Comparison of ENCODE assay signal across 1 cellular context in the genomic region with DNA sequence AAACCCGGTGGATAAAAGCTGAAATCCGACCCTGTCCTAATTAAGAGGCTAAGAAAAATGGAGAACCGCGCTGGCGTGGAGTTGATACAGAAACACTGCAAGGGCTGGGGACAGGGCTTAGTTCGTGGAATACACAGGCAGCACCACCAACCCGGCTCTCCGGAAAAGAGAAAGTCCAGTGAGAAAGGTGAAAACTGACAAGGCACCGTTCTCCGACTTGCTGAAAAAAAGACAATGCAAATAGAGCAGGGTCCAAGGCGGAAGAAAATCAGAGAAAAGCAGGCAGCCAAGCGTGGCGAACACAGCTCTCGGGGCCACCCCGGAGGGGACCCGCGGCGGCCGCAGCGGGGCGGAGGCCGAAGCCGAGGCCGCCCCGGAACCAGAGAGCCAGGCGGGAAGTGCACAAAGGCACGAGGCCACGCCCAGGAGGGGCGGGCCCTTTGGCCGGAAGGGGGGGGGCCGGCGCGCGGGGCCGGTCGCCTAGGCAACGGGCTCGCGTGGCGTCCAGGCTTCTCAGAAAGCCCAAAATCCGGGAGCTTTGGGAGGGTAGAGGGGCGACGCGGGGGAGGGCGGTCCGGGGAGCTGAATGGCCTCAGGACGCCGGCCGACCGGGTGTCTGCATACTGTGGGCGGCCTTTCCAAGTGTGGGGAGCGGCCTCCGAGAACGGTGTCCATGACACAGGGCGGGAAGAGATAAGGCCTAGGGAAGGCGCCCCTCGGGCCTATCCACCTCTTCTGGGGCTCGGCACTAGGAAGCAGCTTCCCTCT.
A peak's percentile ranks its signal among the peaks of the same experiment; 100 is the strongest.
TF ChIP-seq lines count a peak whose summit lies in the region.

No MANE protein-coding gene starts in this region.

TF ChIP-seq in HepG2, 621 proteins besides CTCF, POLR2A, EP300 and RAD21 (continues in another document):
- TF ChIP-seq SALL1 (CRISPR knock-in tag; IDR thresholded peaks at IDR 0.05), result peak; percentile 41; the same call in 1 of the 2 replicates
- TF ChIP-seq KDM3A (CRISPR knock-in tag; IDR thresholded peaks at IDR 0.05; ENCODE audit: low read depth), result 0 out of 2 replicates have a peak, but pooled peaks have one; percentile 7
- TF ChIP-seq SP1 (IDR thresholded peaks at IDR 0.05), result no peak
- peak; percentile 78 for TF ChIP-seq SP1 (CRISPR knock-in tag; IDR thresholded peaks at IDR 0.05)
- peak; percentile 82 for TF ChIP-seq RFX3 (CRISPR knock-in tag; IDR thresholded peaks at IDR 0.05)
- TF ChIP-seq MYC (CRISPR knock-in tag; IDR thresholded peaks at IDR 0.05; ENCODE audit: borderline replicate concordance), result peak; percentile 67; the same call in 1 of the 2 replicates
- TF ChIP-seq SNAPC2 (CRISPR knock-in tag; IDR thresholded peaks at IDR 0.05), result 0 out of 2 replicates have a peak, but pooled peaks have one; percentile 54
- TF ChIP-seq, protein P1, sequence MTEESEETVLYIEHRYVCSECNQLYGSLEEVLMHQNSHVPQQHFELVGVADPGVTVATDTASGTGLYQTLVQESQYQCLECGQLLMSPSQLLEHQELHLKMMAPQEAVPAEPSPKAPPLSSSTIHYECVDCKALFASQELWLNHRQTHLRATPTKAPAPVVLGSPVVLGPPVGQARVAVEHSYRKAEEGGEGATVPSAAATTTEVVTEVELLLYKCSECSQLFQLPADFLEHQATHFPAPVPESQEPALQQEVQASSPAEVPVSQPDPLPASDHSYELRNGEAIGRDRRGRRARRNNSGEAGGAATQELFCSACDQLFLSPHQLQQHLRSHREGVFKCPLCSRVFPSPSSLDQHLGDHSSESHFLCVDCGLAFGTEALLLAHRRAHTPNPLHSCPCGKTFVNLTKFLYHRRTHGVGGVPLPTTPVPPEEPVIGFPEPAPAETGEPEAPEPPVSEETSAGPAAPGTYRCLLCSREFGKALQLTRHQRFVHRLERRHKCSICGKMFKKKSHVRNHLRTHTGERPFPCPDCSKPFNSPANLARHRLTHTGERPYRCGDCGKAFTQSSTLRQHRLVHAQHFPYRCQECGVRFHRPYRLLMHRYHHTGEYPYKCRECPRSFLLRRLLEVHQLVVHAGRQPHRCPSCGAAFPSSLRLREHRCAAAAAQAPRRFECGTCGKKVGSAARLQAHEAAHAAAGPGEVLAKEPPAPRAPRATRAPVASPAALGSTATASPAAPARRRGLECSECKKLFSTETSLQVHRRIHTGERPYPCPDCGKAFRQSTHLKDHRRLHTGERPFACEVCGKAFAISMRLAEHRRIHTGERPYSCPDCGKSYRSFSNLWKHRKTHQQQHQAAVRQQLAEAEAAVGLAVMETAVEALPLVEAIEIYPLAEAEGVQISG (CRISPR knock-in tag; IDR thresholded peaks at IDR 0.05), result peak; percentile 43
- TF ChIP-seq HOXA5 (CRISPR knock-in tag; IDR thresholded peaks at IDR 0.05), result peak; percentile 34; the same call in 1 of the 2 replicates
- no peak for TF ChIP-seq NR3C1 (CRISPR knock-in tag; IDR thresholded peaks at IDR 0.05)
- TF ChIP-seq, protein P2, sequence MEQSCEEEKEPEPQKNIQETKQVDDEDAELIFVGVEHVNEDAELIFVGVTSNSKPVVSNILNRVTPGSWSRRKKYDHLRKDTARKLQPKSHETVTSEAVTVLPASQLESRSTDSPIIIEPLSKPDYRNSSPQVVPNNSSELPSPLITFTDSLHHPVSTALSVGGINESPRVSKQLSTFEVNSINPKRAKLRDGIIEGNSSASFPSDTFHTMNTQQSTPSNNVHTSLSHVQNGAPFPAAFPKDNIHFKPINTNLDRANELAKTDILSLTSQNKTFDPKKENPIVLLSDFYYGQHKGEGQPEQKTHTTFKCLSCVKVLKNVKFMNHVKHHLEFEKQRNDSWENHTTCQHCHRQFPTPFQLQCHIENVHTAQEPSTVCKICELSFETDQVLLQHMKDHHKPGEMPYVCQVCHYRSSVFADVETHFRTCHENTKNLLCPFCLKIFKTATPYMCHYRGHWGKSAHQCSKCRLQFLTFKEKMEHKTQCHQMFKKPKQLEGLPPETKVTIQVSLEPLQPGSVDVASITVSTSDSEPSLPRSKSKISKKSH (CRISPR knock-in tag; IDR thresholded peaks at IDR 0.05; ENCODE audit: borderline replicate concordance), result 0 out of 2 replicates have a peak, but pooled peaks have one; percentile 32
- TF ChIP-seq, protein P3, sequence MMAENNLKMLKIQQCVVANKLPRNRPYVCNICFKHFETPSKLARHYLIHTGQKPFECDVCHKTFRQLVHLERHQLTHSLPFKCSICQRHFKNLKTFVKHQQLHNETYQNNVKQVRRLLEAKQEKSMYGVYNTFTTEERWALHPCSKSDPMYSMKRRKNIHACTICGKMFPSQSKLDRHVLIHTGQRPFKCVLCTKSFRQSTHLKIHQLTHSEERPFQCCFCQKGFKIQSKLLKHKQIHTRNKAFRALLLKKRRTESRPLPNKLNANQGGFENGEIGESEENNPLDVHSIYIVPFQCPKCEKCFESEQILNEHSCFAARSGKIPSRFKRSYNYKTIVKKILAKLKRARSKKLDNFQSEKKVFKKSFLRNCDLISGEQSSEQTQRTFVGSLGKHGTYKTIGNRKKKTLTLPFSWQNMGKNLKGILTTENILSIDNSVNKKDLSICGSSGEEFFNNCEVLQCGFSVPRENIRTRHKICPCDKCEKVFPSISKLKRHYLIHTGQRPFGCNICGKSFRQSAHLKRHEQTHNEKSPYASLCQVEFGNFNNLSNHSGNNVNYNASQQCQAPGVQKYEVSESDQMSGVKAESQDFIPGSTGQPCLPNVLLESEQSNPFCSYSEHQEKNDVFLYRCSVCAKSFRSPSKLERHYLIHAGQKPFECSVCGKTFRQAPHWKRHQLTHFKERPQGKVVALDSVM (CRISPR knock-in tag; IDR thresholded peaks at IDR 0.05), result peak; percentile 73
- no peak for TF ChIP-seq ZC3H4 (CRISPR knock-in tag; IDR thresholded peaks at IDR 0.05; ENCODE audit: borderline replicate concordance)
- no peak for TF ChIP-seq KAT7 (CRISPR knock-in tag; IDR thresholded peaks at IDR 0.05; ENCODE audit: borderline replicate concordance)
- TF ChIP-seq MIER3 (CRISPR knock-in tag; IDR thresholded peaks at IDR 0.05; ENCODE audit: borderline replicate concordance), result 0 out of 2 replicates have a peak, but pooled peaks have one; percentile 16
- TF ChIP-seq, protein P4, sequence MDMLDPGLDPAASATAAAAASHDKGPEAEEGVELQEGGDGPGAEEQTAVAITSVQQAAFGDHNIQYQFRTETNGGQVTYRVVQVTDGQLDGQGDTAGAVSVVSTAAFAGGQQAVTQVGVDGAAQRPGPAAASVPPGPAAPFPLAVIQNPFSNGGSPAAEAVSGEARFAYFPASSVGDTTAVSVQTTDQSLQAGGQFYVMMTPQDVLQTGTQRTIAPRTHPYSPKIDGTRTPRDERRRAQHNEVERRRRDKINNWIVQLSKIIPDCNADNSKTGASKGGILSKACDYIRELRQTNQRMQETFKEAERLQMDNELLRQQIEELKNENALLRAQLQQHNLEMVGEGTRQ (IDR thresholded peaks at IDR 0.05; ENCODE audit: low read depth, low read length), result no peak
- TF ChIP-seq, protein P4 (CRISPR knock-in tag; IDR thresholded peaks at IDR 0.05; ENCODE audit: borderline replicate concordance), result no peak
- 0 out of 2 replicates have a peak, but pooled peaks have one; percentile 24 for TF ChIP-seq KLF12 (CRISPR knock-in tag; IDR thresholded peaks at IDR 0.05; ENCODE audit: borderline replicate concordance)
- peak; percentile 76; the same call in 1 of the 2 replicates for TF ChIP-seq KDM5A (IDR thresholded peaks at IDR 0.05; ENCODE audit: borderline replicate concordance, low read length)
- peak; percentile 74; the same call in 1 of the 2 replicates for TF ChIP-seq ZC3H13 (CRISPR knock-in tag; IDR thresholded peaks at IDR 0.05)
- no peak for TF ChIP-seq ZNF234 (CRISPR knock-in tag; conservative IDR thresholded peaks at IDR 0.05)
- TF ChIP-seq ASH2L (IDR thresholded peaks at IDR 0.05; ENCODE audit: insufficient read length, low read depth, low read length), result peak; percentile 83
- peak; percentile 83 for TF ChIP-seq RBFOX2 (IDR thresholded peaks at IDR 0.05; ENCODE audit: low read depth, low read length)
- 0 out of 2 replicates have a peak, but pooled peaks have one; percentile 10 for TF ChIP-seq ZSCAN20 (CRISPR knock-in tag; IDR thresholded peaks at IDR 0.05; ENCODE audit: borderline replicate concordance)
- peak; percentile 49 for TF ChIP-seq RBM39 (IDR thresholded peaks at IDR 0.05; ENCODE audit: low read depth, low read length, poor library complexity, severe bottlenecking)
- 0 out of 2 replicates have a peak, but pooled peaks have one; percentile 78 for TF ChIP-seq BORCS8-MEF2B (CRISPR knock-in tag; IDR thresholded peaks at IDR 0.05)
- TF ChIP-seq, protein P5, sequence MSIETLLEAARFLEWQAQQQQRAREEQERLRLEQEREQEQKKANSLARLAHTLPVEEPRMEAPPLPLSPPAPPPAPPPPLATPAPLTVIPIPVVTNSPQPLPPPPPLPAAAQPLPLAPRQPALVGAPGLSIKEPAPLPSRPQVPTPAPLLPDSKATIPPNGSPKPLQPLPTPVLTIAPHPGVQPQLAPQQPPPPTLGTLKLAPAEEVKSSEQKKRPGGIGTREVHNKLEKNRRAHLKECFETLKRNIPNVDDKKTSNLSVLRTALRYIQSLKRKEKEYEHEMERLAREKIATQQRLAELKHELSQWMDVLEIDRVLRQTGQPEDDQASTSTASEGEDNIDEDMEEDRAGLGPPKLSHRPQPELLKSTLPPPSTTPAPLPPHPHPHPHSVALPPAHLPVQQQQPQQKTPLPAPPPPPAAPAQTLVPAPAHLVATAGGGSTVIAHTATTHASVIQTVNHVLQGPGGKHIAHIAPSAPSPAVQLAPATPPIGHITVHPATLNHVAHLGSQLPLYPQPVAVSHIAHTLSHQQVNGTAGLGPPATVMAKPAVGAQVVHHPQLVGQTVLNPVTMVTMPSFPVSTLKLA (IDR thresholded peaks at IDR 0.05), result peak; percentile 38; the same call in 1 of the 2 replicates
- TF ChIP-seq MEIS2 (CRISPR knock-in tag; IDR thresholded peaks at IDR 0.05), result peak; percentile 21; the same call in 1 of the 2 replicates
- no peak for TF ChIP-seq RFXAP (CRISPR knock-in tag; IDR thresholded peaks at IDR 0.05; ENCODE audit: borderline replicate concordance)
- TF ChIP-seq MAZ (IDR thresholded peaks at IDR 0.05; ENCODE audit: borderline replicate concordance, low read depth, low read length), result peak; percentile 64; the same call in 1 of the 2 replicates
- TF ChIP-seq MAZ (CRISPR knock-in tag; IDR thresholded peaks at IDR 0.05; ENCODE audit: low read depth), result no peak
- peak; percentile 52 for TF ChIP-seq SAP130 (CRISPR knock-in tag; IDR thresholded peaks at IDR 0.05; ENCODE audit: low read depth)
- TF ChIP-seq ZNF709 (CRISPR knock-in tag; IDR thresholded peaks at IDR 0.05), result no peak
- TF ChIP-seq ZNF792 (CRISPR knock-in tag; IDR thresholded peaks at IDR 0.05), result 0 out of 2 replicates have a peak, but pooled peaks have one; percentile 14
- no peak for TF ChIP-seq ZNF644 (CRISPR knock-in tag; IDR thresholded peaks at IDR 0.05; ENCODE audit: low read depth)
- TF ChIP-seq ZNF75D (CRISPR knock-in tag; IDR thresholded peaks at IDR 0.05; ENCODE audit: borderline replicate concordance), result no peak
- TF ChIP-seq KDM2A (CRISPR knock-in tag; IDR thresholded peaks at IDR 0.05; ENCODE audit: borderline replicate concordance, low read depth), result peak; percentile 64
- TF ChIP-seq RARA (CRISPR knock-in tag; IDR thresholded peaks at IDR 0.05), result peak; percentile 21; the same call in 1 of the 2 replicates
- TF ChIP-seq, protein P6, sequence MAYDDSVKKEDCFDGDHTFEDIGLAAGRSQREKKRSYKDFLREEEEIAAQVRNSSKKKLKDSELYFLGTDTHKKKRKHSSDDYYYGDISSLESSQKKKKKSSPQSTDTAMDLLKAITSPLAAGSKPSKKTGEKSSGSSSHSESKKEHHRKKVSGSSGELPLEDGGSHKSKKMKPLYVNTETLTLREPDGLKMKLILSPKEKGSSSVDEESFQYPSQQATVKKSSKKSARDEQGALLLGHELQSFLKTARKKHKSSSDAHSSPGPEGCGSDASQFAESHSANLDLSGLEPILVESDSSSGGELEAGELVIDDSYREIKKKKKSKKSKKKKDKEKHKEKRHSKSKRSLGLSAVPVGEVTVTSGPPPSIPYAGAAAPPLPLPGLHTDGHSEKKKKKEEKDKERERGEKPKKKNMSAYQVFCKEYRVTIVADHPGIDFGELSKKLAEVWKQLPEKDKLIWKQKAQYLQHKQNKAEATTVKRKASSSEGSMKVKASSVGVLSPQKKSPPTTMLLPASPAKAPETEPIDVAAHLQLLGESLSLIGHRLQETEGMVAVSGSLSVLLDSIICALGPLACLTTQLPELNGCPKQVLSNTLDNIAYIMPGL (CRISPR knock-in tag; IDR thresholded peaks at IDR 0.05; ENCODE audit: borderline replicate concordance in 1 of 2, low read depth in 1 of 2), result peak in 1 of 2 experiments; percentile 20; a peak in 2 of 4 replicates
- peak; percentile 52; the same call in 1 of the 2 replicates for TF ChIP-seq ZSCAN31 (CRISPR knock-in tag; IDR thresholded peaks at IDR 0.05; ENCODE audit: low read depth)
- TF ChIP-seq ERF (CRISPR knock-in tag; IDR thresholded peaks at IDR 0.05), result peak; percentile 56; the same call in 1 of the 2 replicates
- no peak for TF ChIP-seq ZNF224 (CRISPR knock-in tag; IDR thresholded peaks at IDR 0.05)
- TF ChIP-seq TCF7 (IDR thresholded peaks at IDR 0.05; ENCODE audit: low read depth), result no peak
- TF ChIP-seq, protein P7, sequence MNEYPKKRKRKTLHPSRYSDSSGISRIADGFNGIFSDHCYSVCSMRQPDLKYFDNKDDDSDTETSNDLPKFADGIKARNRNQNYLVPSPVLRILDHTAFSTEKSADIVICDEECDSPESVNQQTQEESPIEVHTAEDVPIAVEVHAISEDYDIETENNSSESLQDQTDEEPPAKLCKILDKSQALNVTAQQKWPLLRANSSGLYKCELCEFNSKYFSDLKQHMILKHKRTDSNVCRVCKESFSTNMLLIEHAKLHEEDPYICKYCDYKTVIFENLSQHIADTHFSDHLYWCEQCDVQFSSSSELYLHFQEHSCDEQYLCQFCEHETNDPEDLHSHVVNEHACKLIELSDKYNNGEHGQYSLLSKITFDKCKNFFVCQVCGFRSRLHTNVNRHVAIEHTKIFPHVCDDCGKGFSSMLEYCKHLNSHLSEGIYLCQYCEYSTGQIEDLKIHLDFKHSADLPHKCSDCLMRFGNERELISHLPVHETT (CRISPR knock-in tag; conservative IDR thresholded peaks at IDR 0.05), result peak; percentile 93
- 0 out of 2 replicates have a peak, but pooled peaks have one; percentile 39 for TF ChIP-seq ZNF441 (CRISPR knock-in tag; IDR thresholded peaks at IDR 0.05; ENCODE audit: borderline replicate concordance)
- peak; percentile 45 for TF ChIP-seq ZMYM4 (CRISPR knock-in tag; IDR thresholded peaks at IDR 0.05)
- peak; percentile 95 for TF ChIP-seq POLR2G (IDR thresholded peaks at IDR 0.05; ENCODE audit: low read depth, low read length)
